1 cellular context compared by ENCODE assay signal in the genomic region with DNA sequence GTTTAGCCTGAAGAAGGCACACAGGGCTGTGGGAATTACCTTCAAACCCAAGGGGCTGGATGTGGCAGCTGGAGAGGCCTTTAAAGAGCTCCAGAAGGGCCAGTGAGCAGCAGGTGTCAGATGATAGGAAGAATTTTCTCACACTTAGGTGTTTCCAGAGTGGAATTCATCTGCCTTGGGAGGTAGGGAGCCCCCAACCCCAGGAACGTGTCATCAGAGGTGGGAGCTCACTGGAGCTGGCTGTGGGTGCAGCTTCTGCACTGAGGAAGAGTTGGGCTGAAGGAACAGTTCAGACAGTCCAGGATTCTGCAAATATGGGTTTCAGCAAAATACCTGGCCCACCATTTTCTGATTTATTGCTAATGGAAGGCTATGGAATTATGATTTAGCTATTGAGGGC.
TF ChIP-seq lines count a peak whose summit lies in the region.

No MANE protein-coding gene starts in this region.

TF ChIP-seq in WTC11, 78 proteins besides CTCF, POLR2A, EP300 and RAD21 (continued from another document):
- TF ChIP-seq, protein P1, sequence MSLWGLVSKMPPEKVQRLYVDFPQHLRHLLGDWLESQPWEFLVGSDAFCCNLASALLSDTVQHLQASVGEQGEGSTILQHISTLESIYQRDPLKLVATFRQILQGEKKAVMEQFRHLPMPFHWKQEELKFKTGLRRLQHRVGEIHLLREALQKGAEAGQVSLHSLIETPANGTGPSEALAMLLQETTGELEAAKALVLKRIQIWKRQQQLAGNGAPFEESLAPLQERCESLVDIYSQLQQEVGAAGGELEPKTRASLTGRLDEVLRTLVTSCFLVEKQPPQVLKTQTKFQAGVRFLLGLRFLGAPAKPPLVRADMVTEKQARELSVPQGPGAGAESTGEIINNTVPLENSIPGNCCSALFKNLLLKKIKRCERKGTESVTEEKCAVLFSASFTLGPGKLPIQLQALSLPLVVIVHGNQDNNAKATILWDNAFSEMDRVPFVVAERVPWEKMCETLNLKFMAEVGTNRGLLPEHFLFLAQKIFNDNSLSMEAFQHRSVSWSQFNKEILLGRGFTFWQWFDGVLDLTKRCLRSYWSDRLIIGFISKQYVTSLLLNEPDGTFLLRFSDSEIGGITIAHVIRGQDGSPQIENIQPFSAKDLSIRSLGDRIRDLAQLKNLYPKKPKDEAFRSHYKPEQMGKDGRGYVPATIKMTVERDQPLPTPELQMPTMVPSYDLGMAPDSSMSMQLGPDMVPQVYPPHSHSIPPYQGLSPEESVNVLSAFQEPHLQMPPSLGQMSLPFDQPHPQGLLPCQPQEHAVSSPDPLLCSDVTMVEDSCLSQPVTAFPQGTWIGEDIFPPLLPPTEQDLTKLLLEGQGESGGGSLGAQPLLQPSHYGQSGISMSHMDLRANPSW (CRISPR knock-in tag; conservative IDR thresholded peaks at IDR 0.05; ENCODE audit: low read depth) = no peak
- no peak for TF ChIP-seq ATF1 (CRISPR knock-in tag; IDR thresholded peaks at IDR 0.05)
- TF ChIP-seq, protein P2, sequence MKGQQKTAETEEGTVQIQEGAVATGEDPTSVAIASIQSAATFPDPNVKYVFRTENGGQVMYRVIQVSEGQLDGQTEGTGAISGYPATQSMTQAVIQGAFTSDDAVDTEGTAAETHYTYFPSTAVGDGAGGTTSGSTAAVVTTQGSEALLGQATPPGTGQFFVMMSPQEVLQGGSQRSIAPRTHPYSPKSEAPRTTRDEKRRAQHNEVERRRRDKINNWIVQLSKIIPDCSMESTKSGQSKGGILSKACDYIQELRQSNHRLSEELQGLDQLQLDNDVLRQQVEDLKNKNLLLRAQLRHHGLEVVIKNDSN (CRISPR knock-in tag; IDR thresholded peaks at IDR 0.05) = no peak
- TF ChIP-seq GTF2I (CRISPR knock-in tag; conservative IDR thresholded peaks at IDR 0.05) = no peak
- TF ChIP-seq ETV6 (CRISPR knock-in tag; IDR thresholded peaks at IDR 0.05) = no peak
- no peak for TF ChIP-seq FOXP1 (CRISPR knock-in tag; IDR thresholded peaks at IDR 0.05; ENCODE audit: borderline replicate concordance)
- TF ChIP-seq SP1 (CRISPR knock-in tag; conservative IDR thresholded peaks at IDR 0.05) = no peak
- TF ChIP-seq, protein P3, sequence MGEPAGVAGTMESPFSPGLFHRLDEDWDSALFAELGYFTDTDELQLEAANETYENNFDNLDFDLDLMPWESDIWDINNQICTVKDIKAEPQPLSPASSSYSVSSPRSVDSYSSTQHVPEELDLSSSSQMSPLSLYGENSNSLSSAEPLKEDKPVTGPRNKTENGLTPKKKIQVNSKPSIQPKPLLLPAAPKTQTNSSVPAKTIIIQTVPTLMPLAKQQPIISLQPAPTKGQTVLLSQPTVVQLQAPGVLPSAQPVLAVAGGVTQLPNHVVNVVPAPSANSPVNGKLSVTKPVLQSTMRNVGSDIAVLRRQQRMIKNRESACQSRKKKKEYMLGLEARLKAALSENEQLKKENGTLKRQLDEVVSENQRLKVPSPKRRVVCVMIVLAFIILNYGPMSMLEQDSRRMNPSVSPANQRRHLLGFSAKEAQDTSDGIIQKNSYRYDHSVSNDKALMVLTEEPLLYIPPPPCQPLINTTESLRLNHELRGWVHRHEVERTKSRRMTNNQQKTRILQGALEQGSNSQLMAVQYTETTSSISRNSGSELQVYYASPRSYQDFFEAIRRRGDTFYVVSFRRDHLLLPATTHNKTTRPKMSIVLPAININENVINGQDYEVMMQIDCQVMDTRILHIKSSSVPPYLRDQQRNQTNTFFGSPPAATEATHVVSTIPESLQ (CRISPR knock-in tag; IDR thresholded peaks at IDR 0.05) = no peak
TF ChIP-seq in WTC11: peak in this region for 0.
